In the genomic region with DNA sequence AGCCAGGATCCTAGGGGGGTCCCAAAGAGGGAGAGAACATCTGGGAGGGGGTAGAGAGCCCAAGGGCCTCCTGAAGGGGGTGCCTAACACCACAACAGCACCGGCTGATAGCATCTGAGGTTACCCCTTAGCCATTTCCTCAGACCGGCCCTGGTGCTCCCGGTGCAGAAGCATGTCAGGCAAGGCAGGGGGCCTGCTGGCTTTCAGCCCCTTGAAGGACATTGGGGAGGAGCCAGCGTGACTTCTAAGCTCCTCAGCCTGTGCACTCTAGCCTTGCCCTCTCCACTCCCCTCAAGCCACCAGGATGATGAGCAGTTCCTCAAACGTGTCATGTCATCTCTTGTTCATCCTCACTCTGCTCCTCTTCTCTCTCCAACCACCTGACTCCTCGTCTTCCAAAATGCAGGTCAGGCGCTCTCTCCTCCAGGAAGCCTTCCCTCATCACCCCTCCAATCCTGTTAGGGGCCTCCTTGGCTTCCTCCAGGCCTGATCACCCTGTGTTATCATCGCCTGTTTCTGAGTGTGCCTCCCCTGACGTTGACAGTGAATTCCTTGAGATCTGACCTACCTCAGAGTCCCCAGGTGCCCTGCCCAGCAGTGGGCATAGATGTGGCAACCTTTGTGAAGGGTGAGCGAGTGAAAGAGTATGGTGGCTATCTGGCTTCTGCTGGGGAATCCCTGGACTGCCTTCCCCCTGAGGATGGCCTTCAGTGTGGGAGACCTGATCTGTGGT, we compare ENCODE assay signal across 2 cellular contexts.
TF ChIP-seq lines count a peak whose summit lies in the region.

No MANE protein-coding gene starts in this region.

TF ChIP-seq in SK-N-SH, 30 proteins besides CTCF, POLR2A, EP300 and RAD21 (continued from another document):
- TF ChIP-seq, protein P1, sequence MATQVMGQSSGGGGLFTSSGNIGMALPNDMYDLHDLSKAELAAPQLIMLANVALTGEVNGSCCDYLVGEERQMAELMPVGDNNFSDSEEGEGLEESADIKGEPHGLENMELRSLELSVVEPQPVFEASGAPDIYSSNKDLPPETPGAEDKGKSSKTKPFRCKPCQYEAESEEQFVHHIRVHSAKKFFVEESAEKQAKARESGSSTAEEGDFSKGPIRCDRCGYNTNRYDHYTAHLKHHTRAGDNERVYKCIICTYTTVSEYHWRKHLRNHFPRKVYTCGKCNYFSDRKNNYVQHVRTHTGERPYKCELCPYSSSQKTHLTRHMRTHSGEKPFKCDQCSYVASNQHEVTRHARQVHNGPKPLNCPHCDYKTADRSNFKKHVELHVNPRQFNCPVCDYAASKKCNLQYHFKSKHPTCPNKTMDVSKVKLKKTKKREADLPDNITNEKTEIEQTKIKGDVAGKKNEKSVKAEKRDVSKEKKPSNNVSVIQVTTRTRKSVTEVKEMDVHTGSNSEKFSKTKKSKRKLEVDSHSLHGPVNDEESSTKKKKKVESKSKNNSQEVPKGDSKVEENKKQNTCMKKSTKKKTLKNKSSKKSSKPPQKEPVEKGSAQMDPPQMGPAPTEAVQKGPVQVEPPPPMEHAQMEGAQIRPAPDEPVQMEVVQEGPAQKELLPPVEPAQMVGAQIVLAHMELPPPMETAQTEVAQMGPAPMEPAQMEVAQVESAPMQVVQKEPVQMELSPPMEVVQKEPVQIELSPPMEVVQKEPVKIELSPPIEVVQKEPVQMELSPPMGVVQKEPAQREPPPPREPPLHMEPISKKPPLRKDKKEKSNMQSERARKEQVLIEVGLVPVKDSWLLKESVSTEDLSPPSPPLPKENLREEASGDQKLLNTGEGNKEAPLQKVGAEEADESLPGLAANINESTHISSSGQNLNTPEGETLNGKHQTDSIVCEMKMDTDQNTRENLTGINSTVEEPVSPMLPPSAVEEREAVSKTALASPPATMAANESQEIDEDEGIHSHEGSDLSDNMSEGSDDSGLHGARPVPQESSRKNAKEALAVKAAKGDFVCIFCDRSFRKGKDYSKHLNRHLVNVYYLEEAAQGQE (IDR thresholded peaks at IDR 0.05; ENCODE audit: low read depth, low read length), result no peak
- TF ChIP-seq NRF1 (IDR thresholded peaks at IDR 0.05; ENCODE audit: low read depth, low read length), result no peak
- TF ChIP-seq MXI1 (IDR thresholded peaks at IDR 0.05; ENCODE audit: low read depth, low read length), result no peak
- no peak for TF ChIP-seq YY1 (IDR thresholded peaks at IDR 0.05; ENCODE audit: low read depth)
- TF ChIP-seq EZH2phosphoT487 (IDR thresholded peaks at IDR 0.05; ENCODE audit: borderline replicate concordance, low read depth), result no peak
- no peak for TF ChIP-seq TAF1 (IDR thresholded peaks at IDR 0.05; ENCODE audit: borderline replicate concordance, low read depth, low read length)

TF ChIP-seq in SK-N-SH treated with all-trans-retinoic acid at 6 μM for 48 hours, 23 proteins besides CTCF, POLR2A, EP300 and RAD21 (continued from another document):
- TF ChIP-seq, protein P2, sequence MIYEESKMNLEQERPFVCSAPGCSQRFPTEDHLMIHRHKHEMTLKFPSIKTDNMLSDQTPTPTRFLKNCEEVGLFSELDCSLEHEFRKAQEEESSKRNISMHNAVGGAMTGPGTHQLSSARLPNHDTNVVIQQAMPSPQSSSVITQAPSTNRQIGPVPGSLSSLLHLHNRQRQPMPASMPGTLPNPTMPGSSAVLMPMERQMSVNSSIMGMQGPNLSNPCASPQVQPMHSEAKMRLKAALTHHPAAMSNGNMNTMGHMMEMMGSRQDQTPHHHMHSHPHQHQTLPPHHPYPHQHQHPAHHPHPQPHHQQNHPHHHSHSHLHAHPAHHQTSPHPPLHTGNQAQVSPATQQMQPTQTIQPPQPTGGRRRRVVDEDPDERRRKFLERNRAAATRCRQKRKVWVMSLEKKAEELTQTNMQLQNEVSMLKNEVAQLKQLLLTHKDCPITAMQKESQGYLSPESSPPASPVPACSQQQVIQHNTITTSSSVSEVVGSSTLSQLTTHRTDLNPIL (CRISPR knock-in tag; IDR thresholded peaks at IDR 0.05; ENCODE audit: low read depth), result no peak
- no peak for TF ChIP-seq BACH2 (CRISPR knock-in tag; IDR thresholded peaks at IDR 0.05; ENCODE audit: borderline replicate concordance)
- TF ChIP-seq, protein P3, sequence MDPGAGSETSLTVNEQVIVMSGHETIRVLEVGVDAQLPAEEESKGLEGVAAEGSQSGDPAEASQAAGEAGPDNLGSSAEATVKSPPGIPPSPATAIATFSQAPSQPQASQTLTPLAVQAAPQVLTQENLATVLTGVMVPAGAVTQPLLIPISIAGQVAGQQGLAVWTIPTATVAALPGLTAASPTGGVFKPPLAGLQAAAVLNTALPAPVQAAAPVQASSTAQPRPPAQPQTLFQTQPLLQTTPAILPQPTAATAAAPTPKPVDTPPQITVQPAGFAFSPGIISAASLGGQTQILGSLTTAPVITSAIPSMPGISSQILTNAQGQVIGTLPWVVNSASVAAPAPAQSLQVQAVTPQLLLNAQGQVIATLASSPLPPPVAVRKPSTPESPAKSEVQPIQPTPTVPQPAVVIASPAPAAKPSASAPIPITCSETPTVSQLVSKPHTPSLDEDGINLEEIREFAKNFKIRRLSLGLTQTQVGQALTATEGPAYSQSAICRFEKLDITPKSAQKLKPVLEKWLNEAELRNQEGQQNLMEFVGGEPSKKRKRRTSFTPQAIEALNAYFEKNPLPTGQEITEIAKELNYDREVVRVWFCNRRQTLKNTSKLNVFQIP (CRISPR knock-in tag; IDR thresholded peaks at IDR 0.05; ENCODE audit: borderline replicate concordance, low read depth), result no peak
